ENCODE assay signal across 9 cellular contexts in the genomic region with DNA sequence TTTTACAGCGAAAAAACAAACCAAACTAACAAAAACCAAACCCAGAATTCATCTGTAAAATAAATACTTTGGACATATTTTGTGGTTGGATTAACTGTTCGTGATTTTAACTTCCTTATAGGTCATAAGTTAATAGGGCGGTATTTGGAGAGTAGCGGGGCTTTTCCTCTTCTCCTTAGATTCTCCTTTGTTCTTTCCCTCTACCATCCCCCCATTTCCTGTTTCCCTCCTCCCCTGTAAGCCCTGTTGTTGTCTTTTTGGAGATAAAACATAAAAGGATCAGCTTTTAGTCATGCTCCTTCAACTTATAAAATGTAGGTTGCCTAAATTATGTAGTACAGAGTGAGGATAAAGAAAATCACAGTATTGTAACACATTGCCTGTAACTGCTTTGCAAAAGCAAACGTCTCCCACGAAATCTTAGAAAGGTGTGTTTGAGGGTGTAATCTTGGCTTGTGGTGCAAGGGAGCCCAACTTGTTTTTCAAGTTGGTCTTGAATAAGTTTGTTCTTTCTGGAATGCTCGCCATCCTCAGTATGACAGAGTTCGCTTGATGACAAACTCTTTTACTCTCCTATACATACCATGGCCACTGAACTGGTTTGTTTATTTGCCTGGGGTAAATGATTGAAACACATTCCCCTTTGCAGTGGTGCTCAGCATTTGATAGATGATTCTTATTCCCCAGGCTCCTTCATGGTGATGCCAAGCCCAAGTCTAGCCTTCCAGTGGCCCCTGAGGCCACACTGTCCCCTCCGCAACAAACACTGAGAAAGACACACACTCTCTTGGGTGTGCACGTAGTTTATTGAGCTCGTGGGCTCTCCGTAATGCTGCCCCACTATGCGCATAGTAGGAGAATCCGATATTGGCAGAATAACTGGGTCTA. TPM values are rescaled to one million over a fixed set of nuclear protein-coding genes. Genes with fewer than 3 reads are reported as not detected.
DNase-seq lines count a peak whose midpoint lies in the region; ATAC-seq and TF ChIP-seq lines count a peak whose summit lies in the region.
"Had no signal": no experiment of that assay in that cellular context is flagged by ENCODE, and none has a peak within 500 bp of the region (broad histone marks: within the 10 kb centered on the region; RNA-seq: fewer than 3 reads in every experiment).

No MANE protein-coding gene starts in this region.

- H3K36me3 ChIP-seq in osteoblast (ENCODE audit: insufficient read depth, low read length) = no peaks in the 10 kb centered on the region
- H3K36me3 ChIP-seq: neutrophil had no signal

- H3K4me3 ChIP-seq in osteoblast (ENCODE audit: insufficient read depth, low read length) = no peak overlapping the region

- H3K4me2 ChIP-seq in osteoblast (ENCODE audit: insufficient read depth, low read length) = peak overlapping the region; percentile 58

- H3K27me3 ChIP-seq in osteoblast (ENCODE audit: insufficient read depth, low read length) = no peaks in the 10 kb centered on the region

- no peak overlapping the region for H2AFZ ChIP-seq in osteoblast (ENCODE audit: low read length)

- DNase-seq in Daoy (ENCODE audit: low read depth) (peak; percentile 31), NCI-H69 (lab: John Stamatoyannopoulos, UW) (peak; percentile 88), epithelial cell of prostate (ENCODE audit: low read depth, low spot score) (peak; percentile 92), osteoblast (ENCODE audit: insufficient read length, low spot score, missing footprints) (peak; percentile 48), middle frontal gyrus (ENCODE audit: extremely low spot score, low spot score) (no peak), NCI-H2107 (lab: John Stamatoyannopoulos, UW) (no peak)
- DNase-seq in activated CD4-positive, CD25-positive, alpha-beta regulatory T cell (lab: John Stamatoyannopoulos, UW) = no peak

- peaks cover 59% of the 10 kb centered on the region for H3K4me1 ChIP-seq in osteoblast (ENCODE audit: insufficient read depth, low read length)

- H4K20me1 ChIP-seq in osteoblast (ENCODE audit: insufficient read depth, low read length) = peaks cover 82% of the 10 kb centered on the region

- H3K9me3 ChIP-seq in osteoblast (ENCODE audit: low read depth, low read length) = no peaks in the 10 kb centered on the region
- H3K9me3 ChIP-seq: neutrophil had no signal

- peak overlapping the region; percentile 96 for H3K27ac ChIP-seq in epithelial cell of prostate
- peak overlapping the region; percentile 57 for H3K27ac ChIP-seq in osteoblast (ENCODE audit: low read depth, low read length)
- H3K27ac ChIP-seq: neutrophil had no signal

- ATAC-seq in HG02642 (IDR thresholded peaks at IDR 0.05; ENCODE audit: poor library complexity, unreplicated experiment) = no peak

- H3K79me2 ChIP-seq in osteoblast (ENCODE audit: insufficient read depth, low read length) = peaks cover 100% of the 10 kb centered on the region

- no peak for TF ChIP-seq CTCF in osteoblast (IDR thresholded peaks at IDR 0.05; ENCODE audit: extremely low read depth, low read depth, low read length)

RNA-seq across cellular contexts. Expression of a gene that starts 49.4 kb away (rescaled TPM):
- 37.2 and 55.4 TPM in 2 replicates for total RNA-seq in Daoy (2014; rRNA removed; shearing (Covaris generic))
- total RNA-seq in osteoblast = 166 and 176 TPM in 2 replicates

Comparison
In these comparisons a context has a peak if more than half of its experiments do, and no peak if none do; other contexts are left out.
1. DNase-seq: peak in Daoy (single experiment), NCI-H69 (single experiment), epithelial cell of prostate (single experiment) and osteoblast (single experiment); none in middle frontal gyrus (single experiment), NCI-H2107 (single experiment) and activated CD4-positive, CD25-positive, alpha-beta regulatory T cell (0 of 4).